Comparison of ENCODE assay signal across 23 cellular contexts in the genomic region with DNA sequence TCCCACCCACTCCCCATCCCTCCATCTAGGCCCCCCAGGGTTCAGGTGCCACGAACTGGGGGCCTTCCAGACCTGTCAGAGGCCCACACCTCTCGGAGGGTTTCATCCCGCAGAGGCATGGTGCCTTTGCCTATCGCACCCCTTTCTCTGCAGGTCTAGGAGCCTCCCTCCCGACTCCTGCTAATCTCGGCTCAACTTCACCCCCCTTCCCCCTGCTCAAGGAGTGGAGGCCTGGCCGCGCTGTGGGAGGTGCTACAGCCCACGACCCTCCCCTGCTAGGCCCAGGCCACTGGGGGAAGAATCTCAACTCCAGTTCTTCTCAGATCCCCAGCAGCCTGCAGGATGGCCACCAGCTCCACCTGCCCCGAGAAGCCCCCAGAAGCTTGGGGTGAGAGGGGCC. TPM values are rescaled to one million over a fixed set of nuclear protein-coding genes. Genes with fewer than 3 reads are reported as not detected.
DNase-seq lines count a peak whose midpoint lies in the region; ATAC-seq and TF ChIP-seq lines count a peak whose summit lies in the region.
"Had no signal": no experiment of that assay in that cellular context is flagged by ENCODE, and none has a peak within 500 bp of the region (broad histone marks: within the 10 kb centered on the region; RNA-seq: fewer than 3 reads in every experiment).

Gene TULP1, minus strand, starts transcription at position 157 of the 400 bp plus-strand sequence. Its CDS starts 38 bp downstream, at position 119.

- H3K9me3 Mint-ChIP-seq in MCF 10A (ENCODE audit: unreplicated experiment): no peaks in the 10 kb centered on the region

- CTCF ChIA-PET in MCF 10A (lab: Yijun Ruan, JAX): no interaction called here

- H3K27me3 Mint-ChIP-seq in MCF 10A (ENCODE audit: insufficient read depth, unreplicated experiment): peaks cover 14% of the 10 kb centered on the region

- H3K36me3 Mint-ChIP-seq in MCF 10A (ENCODE audit: insufficient read depth, unreplicated experiment): no peaks in the 10 kb centered on the region

- no peaks in the 10 kb centered on the region for H3K36me3 ChIP-seq in breast epithelium
- no peaks in the 10 kb centered on the region for H3K36me3 ChIP-seq in brain microvascular endothelial cell (replicated peaks)
- no peaks in the 10 kb centered on the region for H3K36me3 ChIP-seq in mesendoderm (ENCODE audit: control insufficient read depth, insufficient read depth, low read length)
- no peaks in the 10 kb centered on the region for H3K36me3 ChIP-seq in uterus
- H3K36me3 ChIP-seq: BE2C, right lobe of liver had no signal

- H3K9ac ChIP-seq in mesendoderm (ENCODE audit: low read length): peak within 1 kb of the TSS; percentile 59

- peak within 1 kb of the TSS; percentile 79 for H3K56ac ChIP-seq in mesendoderm (ENCODE audit: low read length)

- H4K8ac ChIP-seq in mesendoderm (ENCODE audit: low read depth, low read length): peak within 1 kb of the TSS; percentile 87

- H3K4me1 ChIP-seq in breast epithelium (no peaks in the 10 kb centered on the region), mesendoderm (ENCODE audit: control insufficient read depth, low read depth, low read length) (peaks cover 3% of the 10 kb centered on the region), uterus (peaks cover 0 to 8% of the 10 kb centered on the region in 2 donors)
- H3K4me1 ChIP-seq: BE2C, right lobe of liver had no signal

- H3K4ac ChIP-seq in mesendoderm (ENCODE audit: low read depth, low read length): no peak within 1 kb of the TSS

- peaks cover 6 to 27% of the 10 kb centered on the region in 2 donors for H3K27me3 ChIP-seq in breast epithelium
- H3K27me3 ChIP-seq in brain microvascular endothelial cell (replicated peaks): peaks cover 9% of the 10 kb centered on the region
- H3K27me3 ChIP-seq in mesendoderm (ENCODE audit: insufficient read depth, low read length, poor library complexity): no peaks in the 10 kb centered on the region
- H3K27me3 ChIP-seq in uterus: no peaks in the 10 kb centered on the region
- H3K27me3 ChIP-seq: BE2C, right lobe of liver had no signal

- no CpG with 5 or more reads among the region's 10 CpGs for WGBS in mesendoderm (ENCODE audit: extremely low coverage, insufficient coverage, low lambda C conversion rate)

- H2BK5ac ChIP-seq in mesendoderm (ENCODE audit: low read length): no peak within 1 kb of the TSS

- peak within 1 kb of the TSS; percentile 44 for H3K4me2 ChIP-seq in mesendoderm (ENCODE audit: low read length)

- no peaks in the 10 kb centered on the region for H3K79me1 ChIP-seq in mesendoderm (ENCODE audit: low read length)

- in situ Hi-C loops in brain microvascular endothelial cell (cut with HindIII; ENCODE audit: low pct_ligation_motif_present, low sequenced_read_pairs): no loop called here

- no peak within 1 kb of the TSS for H3K4me3 Mint-ChIP-seq in MCF 10A (ENCODE audit: unreplicated experiment)

- no peak within 1 kb of the TSS for H4K5ac ChIP-seq in mesendoderm (ENCODE audit: low read length)

- TF ChIP-seq CTCF in breast epithelium (IDR thresholded peaks at IDR 0.05) (no peak), MCF 10A (IDR thresholded peaks at IDR 0.05; ENCODE audit: unreplicated experiment) (no peak), brain microvascular endothelial cell (IDR thresholded peaks at IDR 0.05; ENCODE audit: low read depth, low read length, missing control alignments) (no peak), uterus (IDR thresholded peaks at IDR 0.05) (no peak)

- H3K9me3 ChIP-seq in breast epithelium: no peaks in the 10 kb centered on the region
- no peaks in the 10 kb centered on the region for H3K9me3 ChIP-seq in uterus
- H3K9me3 ChIP-seq: BE2C, right lobe of liver had no signal

- H3K18ac ChIP-seq in mesendoderm (ENCODE audit: low read length): peak within 1 kb of the TSS; percentile 86

- H2BK15ac ChIP-seq in mesendoderm (replicated peaks; ENCODE audit: low read depth): no peak within 1 kb of the TSS

- peak within 1 kb of the TSS; percentile 39 for H2BK120ac ChIP-seq in mesendoderm (ENCODE audit: low read depth, low read length)

- H3K4me1 Mint-ChIP-seq in MCF 10A (ENCODE audit: insufficient read depth, unreplicated experiment): no peaks in the 10 kb centered on the region

- H3K79me2 ChIP-seq in mesendoderm (ENCODE audit: control insufficient read depth, insufficient read depth, low read length): no peaks in the 10 kb centered on the region

- POLR2A ChIA-PET in MCF 10A (lab: Yijun Ruan, JAX): no interaction called here

- TF ChIP-seq POLR2A in breast epithelium (IDR thresholded peaks at IDR 0.05) (no peak), uterus (IDR thresholded peaks at IDR 0.05) (no peak)

- DNase-seq in breast epithelium (ENCODE audit: low spot score in 2 of 2) (no peak), MCF 10A (ENCODE audit: unreplicated experiment) (no peak), brain microvascular endothelial cell (no peak), mesendoderm (no peak), uterus (no peak), sciatic nerve (ENCODE audit: low spot score) (no peak), NCI-H128 (lab: John Stamatoyannopoulos, UW; ENCODE audit: unreplicated experiment) (no peak), islet precursor cell (no peak)
- DNase-seq: activated CD4-positive, alpha-beta T cell treated with anti-CD3 and anti-CD28 coated beads for 4 hours; activated effector memory CD4-positive, alpha-beta T cell treated with Interleukin-2 at 50 U/mL for 16 hours; BE2C; Kasumi-1; mesenchymal stem cell; NCI-H1105; NCI-H774; right lobe of liver had no signal

- no peak for ATAC-seq in sciatic nerve
- ATAC-seq: esophagus mucosa, HCT116, Panc1, right lobe of liver had no signal

- H3K27ac Mint-ChIP-seq in MCF 10A (ENCODE audit: low read depth, unreplicated experiment): no peak within 1 kb of the TSS

- intact Hi-C loops in breast epithelium (cut with DNase I; ENCODE audit: low total_unique reads): loop anchor here (5.0 kb wide), 1 partner anchor 1325 kb away; no protein-coding TSS in a partner anchor
- intact Hi-C loops in MCF 10A (cut with micrococcal nuclease): no loop called here
- intact Hi-C loops in uterus (cut with DNase I; ENCODE audit: low total_unique reads): no loop called here
- intact Hi-C loops in sciatic nerve (cut with DNase I): no loop called here

- peak within 1 kb of the TSS in 2 of 3 donors; percentile 40 to 56 for H3K4me3 ChIP-seq in breast epithelium
- H3K4me3 ChIP-seq in brain microvascular endothelial cell (ENCODE audit: low read depth, low read length): peak within 1 kb of the TSS; percentile 30
- H3K4me3 ChIP-seq in mesendoderm (ENCODE audit: low read length): no peak within 1 kb of the TSS
- H3K4me3 ChIP-seq in uterus: peak within 1 kb of the TSS; percentile 7 to 27
- H3K4me3 ChIP-seq: right lobe of liver had no signal

- H3K27ac ChIP-seq in breast epithelium (no peak within 1 kb of the TSS), brain microvascular endothelial cell (no peak within 1 kb of the TSS), mesendoderm (ENCODE audit: low read depth, low read length) (no peak within 1 kb of the TSS), uterus (no peak within 1 kb of the TSS)
- H3K27ac ChIP-seq: 22Rv1, right lobe of liver had no signal

- BruUV-seq in MCF 10A (replicated peaks; lab: Mats Ljungman, UMichigan): no TSS peak

- H3K23ac ChIP-seq in mesendoderm (ENCODE audit: low read length): no peak within 1 kb of the TSS

- no peak within 1 kb of the TSS for H2AK5ac ChIP-seq in mesendoderm (ENCODE audit: low read length)

RNA-seq across cellular contexts. Expression of gene TULP1, which starts in this region (rescaled TPM):
- total RNA-seq in breast epithelium (not detected), MCF 10A (2022) (not detected in 2 replicates), uterus (1 to 10 TPM in 3 of 4 donors, not detected in 1; 1.6 to 3.2 (median 2.1) TPM), sciatic nerve (not detected)
- polyA plus RNA-seq in mesendoderm (2013, experiment 1 of 2): 2.2 TPM
- polyA plus RNA-seq in mesendoderm (2013, experiment 2 of 2): 2.8 TPM
- total RNA-seq: cardiac septum, esophagus mucosa, G401, right lobe of liver had no signal
- polyA plus RNA-seq: keratinocyte had no signal
